In genomic region chr3:58293516-58293915, GRCh38 we compare ENCODE assay signal across 13 cellular contexts.
"Had no signal": no experiment of that assay in that cellular context is flagged by ENCODE, and none has a peak within 500 bp of the region (broad histone marks: within the 10 kb centered on the region; RNA-seq: fewer than 3 reads in every experiment).

No MANE protein-coding gene starts in this region.

- H3K4me3 ChIP-seq: thyroid gland, uterus had no signal

- H3K4me1 ChIP-seq: uterus had no signal

- ATAC-seq: activated CD4-positive, CD25-positive, alpha-beta regulatory T cell treated with anti-CD3 and anti-CD28 coated beads, Interleukin-2, amount 50 U/mL, for 24 hours; activated T-cell treated with anti-CD3 and anti-CD28 coated beads, Interleukin-2, amount 50 U/mL, for 4 hours; left cardiac atrium had no signal

- H3K27ac ChIP-seq: thyroid gland, uterus had no signal

- H3K27ac Mint-ChIP-seq: activated naive CD8-positive, alpha-beta T cell; immature natural killer cell; natural killer cell treated with Interleukin-12 subunit alpha and Interleukin-12 subunit beta and Interleukin-15 and Interleukin-18, amount 100 ng/mL, for 72 hours; stimulated activated naive CD8-positive, alpha-beta T cell treated with anti-CD3 and anti-CD28 coated beads, Interleukin-15, Interleukin-2, amounts not matched to agents 100 ng/mL and 50 ng/mL, for 24 hours had no signal

- H3K9me3 Mint-ChIP-seq: activated T-cell treated with anti-CD3 and anti-CD28 coated beads, Interleukin-2, amount 50 U/mL, for 4 hours; immature natural killer cell; natural killer cell treated with Interleukin-12 subunit alpha and Interleukin-12 subunit beta and Interleukin-15 and Interleukin-18, amount 100 ng/mL, for 72 hours; stimulated activated naive CD8-positive, alpha-beta T cell treated with anti-CD3 and anti-CD28 coated beads, Interleukin-15, Interleukin-2, amounts not matched to agents 100 ng/mL and 50 ng/mL, for 24 hours had no signal

- DNase-seq: activated CD4-positive, alpha-beta T cell treated with anti-CD3 and anti-CD28 coated beads, Interleukin-2, amount 50 U/mL, for 4 hours; activated gamma-delta T cell; activated T-cell treated with anti-CD3 and anti-CD28 coated beads, Interleukin-2, amount 50 U/mL, for 4 hours; dermis blood vessel endothelial cell; immature natural killer cell; left cardiac atrium; stimulated activated CD4-positive, alpha-beta T cell treated with anti-CD3 and anti-CD28 coated beads, Interleukin-4, amount 100 ng/mL, for 1 hour; thyroid gland; uterus had no signal

- H3K36me3 Mint-ChIP-seq: natural killer cell treated with Interleukin-12 subunit alpha and Interleukin-12 subunit beta and Interleukin-15 and Interleukin-18, amount 100 ng/mL, for 72 hours had no signal

- H3K9me3 ChIP-seq: thyroid gland, uterus had no signal

- H3K36me3 ChIP-seq: thyroid gland, uterus had no signal

- H3K4me3 Mint-ChIP-seq: activated naive CD8-positive, alpha-beta T cell; activated T-cell treated with anti-CD3 and anti-CD28 coated beads, Interleukin-2, amount 50 U/mL, for 4 hours; immature natural killer cell; natural killer cell treated with Interleukin-12 subunit alpha and Interleukin-12 subunit beta and Interleukin-15 and Interleukin-18, amount 100 ng/mL, for 72 hours; stimulated activated naive CD8-positive, alpha-beta T cell treated with anti-CD3 and anti-CD28 coated beads, Interleukin-15, Interleukin-2, amounts not matched to agents 100 ng/mL and 50 ng/mL, for 24 hours had no signal

- H3K4me1 Mint-ChIP-seq: immature natural killer cell had no signal

- H3K27me3 ChIP-seq: thyroid gland, uterus had no signal
